In genomic region chr2:224574423-224575084, GRCh38 we compare ENCODE assay signal across 1 cellular context.
TF ChIP-seq lines count a peak whose summit lies in the region.

No MANE protein-coding gene starts in this region.

TF ChIP-seq in GM12878, 131 proteins besides CTCF, POLR2A, EP300 and RAD21:
- TF ChIP-seq, protein P1, sequence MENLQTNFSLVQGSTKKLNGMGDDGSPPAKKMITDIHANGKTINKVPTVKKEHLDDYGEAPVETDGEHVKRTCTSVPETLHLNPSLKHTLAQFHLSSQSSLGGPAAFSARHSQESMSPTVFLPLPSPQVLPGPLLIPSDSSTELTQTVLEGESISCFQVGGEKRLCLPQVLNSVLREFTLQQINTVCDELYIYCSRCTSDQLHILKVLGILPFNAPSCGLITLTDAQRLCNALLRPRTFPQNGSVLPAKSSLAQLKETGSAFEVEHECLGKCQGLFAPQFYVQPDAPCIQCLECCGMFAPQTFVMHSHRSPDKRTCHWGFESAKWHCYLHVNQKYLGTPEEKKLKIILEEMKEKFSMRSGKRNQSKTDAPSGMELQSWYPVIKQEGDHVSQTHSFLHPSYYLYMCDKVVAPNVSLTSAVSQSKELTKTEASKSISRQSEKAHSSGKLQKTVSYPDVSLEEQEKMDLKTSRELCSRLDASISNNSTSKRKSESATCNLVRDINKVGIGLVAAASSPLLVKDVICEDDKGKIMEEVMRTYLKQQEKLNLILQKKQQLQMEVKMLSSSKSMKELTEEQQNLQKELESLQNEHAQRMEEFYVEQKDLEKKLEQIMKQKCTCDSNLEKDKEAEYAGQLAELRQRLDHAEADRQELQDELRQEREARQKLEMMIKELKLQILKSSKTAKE (IDR thresholded peaks at IDR 0.05; ENCODE audit: low read depth, poor library complexity, severe bottlenecking), result peak; percentile 15
- TF ChIP-seq RB1 (IDR thresholded peaks at IDR 0.05; ENCODE audit: borderline replicate concordance) (no peak), RELB (IDR thresholded peaks at IDR 0.05; ENCODE audit: low read depth) (peak; percentile 43; the same call in 1 of the 2 replicates), CBFB (IDR thresholded peaks at IDR 0.05; ENCODE audit: low read depth) (no peak), SREBF1 (IDR thresholded peaks at IDR 0.05; ENCODE audit: low read length) (no peak), TAF1 (IDR thresholded peaks at IDR 0.05; ENCODE audit: borderline replicate concordance, low read depth, low read length) (no peak)
